20 cellular contexts compared by ENCODE assay signal in genomic region chr11:937853-938261, GRCh38. TPM values are rescaled to one million over a fixed set of nuclear protein-coding genes. Genes with fewer than 3 reads are reported as not detected.
DNase-seq lines count a peak whose midpoint lies in the region; ATAC-seq, FAIRE-seq and TF ChIP-seq lines count a peak whose summit lies in the region.
"Had no signal": no experiment of that assay in that cellular context is flagged by ENCODE, and none has a peak within 500 bp of the region (broad histone marks: within the 10 kb centered on the region; RNA-seq: fewer than 3 reads in every experiment).

No MANE protein-coding gene starts in this region.

- no peaks in the 10 kb centered on the region for H3K9me1 ChIP-seq in K562 (ENCODE audit: control insufficient read depth, insufficient read depth, low read length)

- CTCF ChIA-PET in K562 (lab: Yijun Ruan, JAX; ENCODE audit: low intra/inter-chr PET ratio): no interaction called here
- CTCF ChIA-PET in naive thymus-derived CD4-positive, alpha-beta T cell (lab: Charles Lee): no interaction called here

- no peaks in the 10 kb centered on the region for H3K9me3 ChIP-seq in BLaER1 treated with 17β-estradiol and CSF1 and Interleukin-3, amounts not matched to agents 10 nM and 100 nM (replicated peaks in 1 of 11)
- H3K9me3 ChIP-seq in HUES64 (ENCODE audit: insufficient read depth, low read depth, low read length) (no peaks in the 10 kb centered on the region), K562 (replicated peaks; ENCODE audit: control insufficient read depth, insufficient read depth, low read depth, low read length) (no peaks in the 10 kb centered on the region), Peyer's patch (no peaks in the 10 kb centered on the region)
- no peaks in the 10 kb centered on the region for H3K9me3 ChIP-seq in naive thymus-derived CD4-positive, alpha-beta T cell (ENCODE audit: control insufficient read depth in 2 of 3, low read length in 3 of 3)

- peak overlapping the region; percentile 63 for H2AFZ ChIP-seq in K562 (ENCODE audit: low read depth, low read length)

- TF ChIP-seq CTCF in K562 (IDR thresholded peaks at IDR 0.05 in 2 of 3, conservative IDR thresholded peaks at IDR 0.05 in 1 of 3; ENCODE audit: insufficient read depth in 2 of 3, low read depth in 1 of 3, low read length in 3 of 3): no peak; a peak in 2 of 6 replicates
- TF ChIP-seq CTCF in Peyer's patch (IDR thresholded peaks at IDR 0.05): no peak

- H3K4me3 Mint-ChIP-seq in naive thymus-derived CD4-positive, alpha-beta T cell: peak overlapping the region in 7 of 10 donors; percentile 13 to 48 (median 23)
- H3K4me3 Mint-ChIP-seq: stimulated activated naive CD8-positive, alpha-beta T cell treated with anti-CD3 and anti-CD28 coated beads, Interleukin-15, Interleukin-2, amounts not matched to agents 100 ng/mL and 50 ng/mL, for 24 hours; T-helper 1 cell treated with Interleukin-12 subunit alpha and Interleukin-12 subunit beta and Interleukin-4 antibody, amounts not matched to agents 30 μg/mL and 1 μg/mL, for 36 hours had no signal

- H3K27me3 Mint-ChIP-seq in naive thymus-derived CD4-positive, alpha-beta T cell: no peaks in the 10 kb centered on the region
- H3K27me3 Mint-ChIP-seq: stimulated activated naive CD8-positive, alpha-beta T cell treated with anti-CD3 and anti-CD28 coated beads, Interleukin-15, Interleukin-2, amounts not matched to agents 100 ng/mL and 50 ng/mL, for 24 hours had no signal

- peaks cover 72 to 100% (median 98%) of the 10 kb centered on the region in 11 experiments for H4K20me1 ChIP-seq in BLaER1 treated with 17β-estradiol and CSF1 and Interleukin-3, amounts not matched to agents 10 nM and 100 nM
- no peaks in the 10 kb centered on the region for H4K20me1 ChIP-seq in K562 (replicated peaks; ENCODE audit: control insufficient read depth, insufficient read depth, low read length)

- no TSS peak for BruUV-seq in K562 (replicated peaks; lab: Mats Ljungman, UMichigan)

- FAIRE-seq in K562 (lab: Jason Lieb, UNC): peak; percentile 81
- FAIRE-seq: GM19239 had no signal

- peaks cover 56 to 100% (median 67%) of the 10 kb centered on the region in 10 experiments for H3K4me1 ChIP-seq in BLaER1 treated with 17β-estradiol and CSF1 and Interleukin-3, amounts not matched to agents 10 nM and 100 nM
- H3K4me1 ChIP-seq in HUES64 (ENCODE audit: insufficient read depth, low read length) (peaks cover 50% of the 10 kb centered on the region), K562 (replicated peaks in 1 of 2; ENCODE audit: control insufficient read depth in 2 of 2, insufficient read depth in 2 of 2, low read length in 2 of 2) (peaks cover 19 to 24% of the 10 kb centered on the region in 2 experiments), Peyer's patch (peaks cover 0 to 32% (median 0%) of the 10 kb centered on the region in 4 donors)
- peaks cover 5 to 33% of the 10 kb centered on the region in 2 donors for H3K4me1 ChIP-seq in naive thymus-derived CD4-positive, alpha-beta T cell (ENCODE audit: control insufficient read depth in 2 of 2, insufficient read depth in 2 of 2, low read length in 2 of 2)

- TF ChIP-seq EP300 in K562 (IDR thresholded peaks at IDR 0.05; ENCODE audit: low read length): no peak

- WGBS in HUES64: 50% methylated on average over 10 of the region's 10 CpGs
- WGBS in K562 (ENCODE audit: insufficient coverage, low coverage, missing lambda C conversion rate): 10% methylated on average over 10 of the region's 10 CpGs

- H3K4me2 ChIP-seq in BLaER1 treated with 17β-estradiol and CSF1 and Interleukin-3, amounts not matched to agents 10 nM and 100 nM: peak overlapping the region; percentile 42 to 70 (median 61)
- peak overlapping the region; percentile 76 for H3K4me2 ChIP-seq in K562 (ENCODE audit: insufficient read depth, low read length)

- peak overlapping the region in 4 of 11 experiments; percentile 8 to 28 (median 10); a peak in 2 of 22 replicates for H3K9ac ChIP-seq in BLaER1 treated with 17β-estradiol and CSF1 and Interleukin-3, amounts not matched to agents 10 nM and 100 nM
- H3K9ac ChIP-seq in HUES64 (ENCODE audit: low read depth, low read length) (no peak overlapping the region), K562 (ENCODE audit: insufficient read depth in 1 of 2, low read depth in 2 of 2, low read length in 2 of 2) (peak overlapping the region; percentile 54 to 85)

- TF ChIP-seq RAD21 in K562 (CRISPR knock-in tag; conservative IDR thresholded peaks at IDR 0.05 in 1 of 2, IDR thresholded peaks at IDR 0.05 in 1 of 2): 0 out of 4 replicates have a peak, but pooled peaks of 1 of the 2 experiments have one; percentile 10

- H3K36me3 Mint-ChIP-seq in naive thymus-derived CD4-positive, alpha-beta T cell: peaks cover 0 to 22% (median 4%) of the 10 kb centered on the region in 5 donors

- H3K27ac Mint-ChIP-seq in naive thymus-derived CD4-positive, alpha-beta T cell: peak overlapping the region in 3 of 9 donors; percentile 17 to 54 (median 24)
- H3K27ac Mint-ChIP-seq: stimulated activated naive CD8-positive, alpha-beta T cell treated with anti-CD3 and anti-CD28 coated beads, Interleukin-15, Interleukin-2, amounts not matched to agents 100 ng/mL and 50 ng/mL, for 24 hours; T-helper 1 cell treated with Interleukin-12 subunit alpha and Interleukin-12 subunit beta and Interleukin-4 antibody, amounts not matched to agents 30 μg/mL and 1 μg/mL, for 36 hours had no signal

- in situ Hi-C loops in K562 (cut with MboI): no loop called here

- peak overlapping the region in 2 of 11 experiments; percentile 4 to 46; a peak in 3 of 22 replicates for H3K27ac ChIP-seq in BLaER1 treated with 17β-estradiol and CSF1 and Interleukin-3, amounts not matched to agents 10 nM and 100 nM
- H3K27ac ChIP-seq in HUES64 (ENCODE audit: low read depth, low read length) (peak overlapping the region; percentile 4; the same call in 1 of the 2 replicates), K562 (ENCODE audit: extremely low read depth, low read depth, low read length) (peak overlapping the region; percentile 64; the same call in 2 of the 3 replicates), Peyer's patch (no peak overlapping the region)
- no peak overlapping the region for H3K27ac ChIP-seq in naive thymus-derived CD4-positive, alpha-beta T cell (ENCODE audit: low read depth, low read length)

- DNase-seq in K562 (ENCODE audit: extremely low read depth in 1 of 4, low spot score in 3 of 4) (peak in 3 of 4 experiments; percentile 36 to 54 (median 48)), HPDE6-E6E7 (ENCODE audit: extremely low spot score) (no peak), Peyer's patch (no peak)
- DNase-seq in naive thymus-derived CD4-positive, alpha-beta T cell: no peak
- no peak for DNase-seq in stimulated activated CD4-positive, alpha-beta T cell treated with anti-CD3 and anti-CD28 coated beads, Interleukin-4, amount 100 ng/mL, for 24 hours
- DNase-seq: activated CD4-positive, CD25-positive, alpha-beta regulatory T cell; activated gamma-delta T cell treated with Interleukin-2 at 50 U/mL for 16 hours; AML-193; kidney glomerular epithelial cell; midbrain; NCI-H1105; NCI-H2081 treated with DMSO at 0.1 percent for 48 hours; NCI-H510A treated with DMSO at 0.1 percent for 48 hours; SHP77 had no signal

- no peak overlapping the region for H3K4me3 ChIP-seq in BLaER1 treated with 17β-estradiol and CSF1 and Interleukin-3, amounts not matched to agents 10 nM and 100 nM
- H3K4me3 ChIP-seq in HUES64 (ENCODE audit: low read length) (no peak overlapping the region), K562 (no peak overlapping the region), Peyer's patch (no peak overlapping the region)
- H3K4me3 ChIP-seq in naive thymus-derived CD4-positive, alpha-beta T cell (ENCODE audit: low read length): no peak overlapping the region

- H3K36me3 ChIP-seq in BLaER1 treated with 17β-estradiol and CSF1 and Interleukin-3, amounts not matched to agents 10 nM and 100 nM: peaks cover 2 to 24% (median 13%) of the 10 kb centered on the region in 11 experiments; a peak in 16 of 22 replicates
- H3K36me3 ChIP-seq in HUES64 (ENCODE audit: insufficient read depth, low read length) (no peaks in the 10 kb centered on the region), K562 (ENCODE audit: control insufficient read depth, insufficient read depth, low read length) (0 out of 3 replicates have a peak, but pooled peaks cover 3% of the 10 kb centered on the region), Peyer's patch (no peaks in the 10 kb centered on the region)
- H3K36me3 ChIP-seq in naive thymus-derived CD4-positive, alpha-beta T cell (ENCODE audit: control insufficient read depth in 2 of 3, insufficient read depth in 3 of 3, low read length in 3 of 3): peaks cover 0 to 6% (median 0%) of the 10 kb centered on the region in 3 experiments

- intact Hi-C loops in K562 (cut with micrococcal nuclease): no loop called here
- intact Hi-C loops in naive thymus-derived CD4-positive, alpha-beta T cell (cut with micrococcal nuclease): no loop called here

- peak; percentile 79 for ATAC-seq in K562
- no peak for ATAC-seq in naive thymus-derived CD4-positive, alpha-beta T cell
- ATAC-seq in GM19452 (IDR thresholded peaks at IDR 0.05; ENCODE audit: unreplicated experiment): no peak

- no peaks in the 10 kb centered on the region for H3K9me3 Mint-ChIP-seq in naive thymus-derived CD4-positive, alpha-beta T cell
- H3K9me3 Mint-ChIP-seq: stimulated activated naive CD8-positive, alpha-beta T cell treated with anti-CD3 and anti-CD28 coated beads, Interleukin-15, Interleukin-2, amounts not matched to agents 100 ng/mL and 50 ng/mL, for 24 hours; T-helper 1 cell treated with Interleukin-12 subunit alpha and Interleukin-12 subunit beta and Interleukin-4 antibody, amounts not matched to agents 30 μg/mL and 1 μg/mL, for 36 hours had no signal

- POLR2A ChIA-PET in K562 (lab: Yijun Ruan, JAX): interaction anchor here (0.6 to 1.2 kb wide), 6 partner anchors 9 to 146 kb away, joined by 3 to 5 read pairs (median 4); no protein-coding TSS in a partner anchor
- POLR2A ChIA-PET in naive thymus-derived CD4-positive, alpha-beta T cell (lab: Charles Lee): no interaction called here

- peaks cover 71% of the 10 kb centered on the region for H3K79me2 ChIP-seq in K562 (ENCODE audit: control insufficient read depth, insufficient read depth, low read length)

- peaks cover 31 to 86% (median 67%) of the 10 kb centered on the region in 7 donors for H3K4me1 Mint-ChIP-seq in naive thymus-derived CD4-positive, alpha-beta T cell

- TF ChIP-seq POLR2A in K562 (conservative IDR thresholded peaks at IDR 0.05) (no peak), Peyer's patch (IDR thresholded peaks at IDR 0.05) (no peak)

- H3K27me3 ChIP-seq in BLaER1 treated with 17β-estradiol and CSF1 and Interleukin-3, amounts not matched to agents 10 nM and 100 nM: no peaks in the 10 kb centered on the region
- H3K27me3 ChIP-seq in HUES64 (ENCODE audit: insufficient read depth, low read length): no peaks in the 10 kb centered on the region
- no peaks in the 10 kb centered on the region for H3K27me3 ChIP-seq in K562 (ENCODE audit: control insufficient read depth in 2 of 2, insufficient read depth in 2 of 2, low read length in 2 of 2)
- H3K27me3 ChIP-seq in naive thymus-derived CD4-positive, alpha-beta T cell (ENCODE audit: control insufficient read depth in 2 of 2, insufficient read depth in 2 of 2, low read length in 2 of 2): no peaks in the 10 kb centered on the region
- no peaks in the 10 kb centered on the region for H3K27me3 ChIP-seq in Peyer's patch

RNA-seq across cellular contexts. Expression of gene AP2A2, which starts 12.2 kb away (rescaled TPM):
- polyA plus RNA-seq in HUES64 (2013, experiment 1 of 2): 49.3 TPM
- 47.2 TPM for polyA plus RNA-seq in HUES64 (2013, experiment 2 of 2)
- total RNA-seq in K562 (2011; cell fraction: chromatin; rRNA removed; ENCODE audit: low replicate concordance): 125 and 255 TPM in 2 replicates
- total RNA-seq in K562 (2011; cell fraction: nucleolus; rRNA removed): 84.6 and 90.9 TPM in 2 replicates
- 84.5 and 112 TPM in 2 replicates for total RNA-seq in K562 (2011; cell fraction: nucleoplasm; rRNA removed)
- total RNA-seq in K562 (2014; rRNA removed) (8.1 and 11.0 TPM in 2 replicates), K562 (2014; rRNA removed; fragmentation: Illumina TruSeq; extraction: Trizol) (11.9 and 16.2 TPM in 2 replicates), K562 (2015; rRNA removed; fragmentation: Illumina TruSeq; extraction: Trizol) (19.8 and 22.8 TPM in 2 replicates), K562 (2021) (26.2 and 33.3 TPM in 2 replicates), Peyer's patch (100 to 1,000 TPM; 103 to 383 (median 136) TPM)
- polyA plus RNA-seq in K562 (2011; rRNA removed) (27.7 and 30.6 TPM in 2 replicates), K562 (2014; fragmentation: Illumina TruSeq; extraction: Trizol) (29.5 and 41.7 TPM in 2 replicates), K562 (2014; fragmentation: Nextera tagmentation; extraction: Ambion mirVana) (1 to 10 TPM in 1 of 2 experiments, under 1 TPM in 1; 0.69 to 1.3 TPM), K562 (2014; rRNA removed) (15.2 and 16.7 TPM in 2 replicates)
- 20.2 and 29.9 TPM in 2 replicates for polyA plus RNA-seq in K562 (2011; cell fraction: cytosol; rRNA removed)
- 82.5 and 86.1 TPM in 2 replicates for polyA plus RNA-seq in K562 (2011; cell fraction: nucleus; rRNA removed)
- polyA plus RNA-seq in K562 (2012): 31.2 and 48.0 TPM in 2 replicates
- polyA minus RNA-seq in K562 (2011; rRNA and poly(A)+ RNA removed): 21.8 and 29.8 TPM in 2 replicates
- polyA minus RNA-seq in K562 (2011; cell fraction: cytosol; rRNA and poly(A)+ RNA removed): 76.6 and 78.5 TPM in 2 replicates
- polyA minus RNA-seq in K562 (2011; cell fraction: nucleus; rRNA and poly(A)+ RNA removed): 26.1 and 39.5 TPM in 2 replicates
- 10 to 100 TPM; 70.1 to 93.3 (median 86.4) TPM for total RNA-seq in naive thymus-derived CD4-positive, alpha-beta T cell
- 10 to 100 TPM in 1 of 2 donors, 1 to 10 TPM in 1; 8.7 to 10.7 TPM for polyA plus RNA-seq in naive thymus-derived CD4-positive, alpha-beta T cell

RNA-seq across cellular contexts. Expression of gene CHID1, which starts 27.2 kb away (rescaled TPM):
- 48.5 TPM for polyA plus RNA-seq in HUES64 (2013, experiment 1 of 2)
- 53.3 TPM for polyA plus RNA-seq in HUES64 (2013, experiment 2 of 2)
- 131 and 294 TPM in 2 replicates for total RNA-seq in K562 (2011; cell fraction: chromatin; rRNA removed; ENCODE audit: low replicate concordance)
- 219 and 240 TPM in 2 replicates for total RNA-seq in K562 (2011; cell fraction: nucleolus; rRNA removed)
- 152 and 195 TPM in 2 replicates for total RNA-seq in K562 (2011; cell fraction: nucleoplasm; rRNA removed)
- total RNA-seq in K562 (2014; rRNA removed): 39.8 and 54.6 TPM in 2 replicates
- total RNA-seq in K562 (2014; rRNA removed; fragmentation: Illumina TruSeq; extraction: Trizol): 14.2 and 22.4 TPM in 2 replicates
- 35.6 and 35.8 TPM in 2 replicates for total RNA-seq in K562 (2015; rRNA removed; fragmentation: Illumina TruSeq; extraction: Trizol)
- total RNA-seq in K562 (2021): 108 and 114 TPM in 2 replicates
- polyA plus RNA-seq in K562 (2011; rRNA removed): 46.0 and 56.3 TPM in 2 replicates
- polyA plus RNA-seq in K562 (2011; cell fraction: cytosol; rRNA removed): 80.3 and 118 TPM in 2 replicates
- 57.2 and 75.5 TPM in 2 replicates for polyA plus RNA-seq in K562 (2011; cell fraction: nucleus; rRNA removed)
- polyA plus RNA-seq in K562 (2012): 82.8 and 102 TPM in 2 replicates
- 67.7 and 81.6 TPM in 2 replicates for polyA plus RNA-seq in K562 (2014; fragmentation: Illumina TruSeq; extraction: Trizol)
- polyA plus RNA-seq in K562 (2014; fragmentation: Nextera tagmentation; extraction: Ambion mirVana): 10 to 100 TPM; 15.1 to 29.6 TPM
- 57.8 and 70.5 TPM in 2 replicates for polyA plus RNA-seq in K562 (2014; rRNA removed)
- 48.8 and 59.6 TPM in 2 replicates for polyA minus RNA-seq in K562 (2011; rRNA and poly(A)+ RNA removed)
- polyA minus RNA-seq in K562 (2011; cell fraction: cytosol; rRNA and poly(A)+ RNA removed): 54.2 and 58.6 TPM in 2 replicates
- polyA minus RNA-seq in K562 (2011; cell fraction: nucleus; rRNA and poly(A)+ RNA removed): 29.0 and 29.1 TPM in 2 replicates
- 10 to 100 TPM; 30.8 to 56.3 (median 53.0) TPM for total RNA-seq in naive thymus-derived CD4-positive, alpha-beta T cell
- polyA plus RNA-seq in naive thymus-derived CD4-positive, alpha-beta T cell: 10 to 100 TPM; 57.5 to 61.0 TPM
- 10 to 100 TPM; 50.6 to 72.6 (median 57.2) TPM for total RNA-seq in Peyer's patch

Comparison
In these comparisons a context has a peak if more than half of its experiments do, and no peak if none do; other contexts are left out.
1. H3K27ac ChIP-seq: peak in HUES64 (single experiment) and K562 (single experiment); none in naive thymus-derived CD4-positive, alpha-beta T cell (single experiment) and Peyer's patch (0 of 4).
2. DNase-seq: peak in K562 (3 of 4); none in naive thymus-derived CD4-positive, alpha-beta T cell (0 of 9), HPDE6-E6E7 (single experiment), stimulated activated CD4-positive, alpha-beta T cell treated with anti-CD3 and anti-CD28 coated beads, Interleukin-4, amount 100 ng/mL, for 24 hours (single experiment) and Peyer's patch (0 of 3).